Comparison of ENCODE assay signal across 8 cellular contexts in genomic region chr2:37672870-37673184, GRCh38. TPM values are rescaled to one million over a fixed set of nuclear protein-coding genes. Genes with fewer than 3 reads are reported as not detected.
DNase-seq lines count a peak whose midpoint lies in the region; ATAC-seq and TF ChIP-seq lines count a peak whose summit lies in the region.

No MANE protein-coding gene starts in this region.

- peaks cover 7% of the 10 kb centered on the region for H3K36me3 Mint-ChIP-seq in activated CD4-positive, alpha-beta T cell treated with anti-CD3 and anti-CD28 coated beads for 36 hours (ENCODE audit: low read depth)

- H3K27me3 ChIP-seq in adrenal gland: no peaks in the 10 kb centered on the region
- H3K27me3 ChIP-seq in left lung: no peaks in the 10 kb centered on the region
- no peaks in the 10 kb centered on the region for H3K27me3 ChIP-seq in testis

- no peak for ATAC-seq in activated CD4-positive, alpha-beta T cell treated with anti-CD3 and anti-CD28 coated beads for 36 hours
- no peak for ATAC-seq in left lung

- CTCF ChIA-PET in activated CD4-positive, alpha-beta T cell treated with anti-CD3 and anti-CD28 coated beads for 36 hours (lab: Charles Lee): no interaction called here

- H3K27me3 Mint-ChIP-seq in activated CD4-positive, alpha-beta T cell treated with anti-CD3 and anti-CD28 coated beads for 36 hours: no peaks in the 10 kb centered on the region

- intact Hi-C loops in activated CD4-positive, alpha-beta T cell treated with anti-CD3 and anti-CD28 coated beads for 36 hours (cut with DNase I, micrococcal nuclease): loop anchor here (5.0 kb wide), 5 partner anchors 199 to 704 kb away; partner anchors contain the start of genes ATL2 (in 1 of the 2), CEBPZ (in 1 of the 2), NDUFAF7 (in 1 of the 2) and PRKD3 (in 1 of the 2)
- intact Hi-C loops in adrenal gland (cut with DNase I): no loop called here
- intact Hi-C loops in left lung (cut with DNase I): no loop called here
- intact Hi-C loops in testis (cut with DNase I; ENCODE audit: low total_unique reads): no loop called here

- no peak for DNase-seq in activated CD4-positive, alpha-beta T cell treated with anti-CD3 and anti-CD28 coated beads for 36 hours
- DNase-seq in activated CD4-positive, alpha-beta T cell treated with anti-CD3 and anti-CD28 coated beads, Interleukin-2, amount 50 U/mL, for 4 hours: no peak
- no peak for DNase-seq in adrenal gland
- DNase-seq in left lung: no peak
- DNase-seq in testis: no peak
- no peak for DNase-seq in NCI-H446 (lab: John Stamatoyannopoulos, UW)
- no peak for DNase-seq in stimulated activated CD4-positive, alpha-beta T cell treated with anti-CD3 and anti-CD28 coated beads, Interleukin-1b, Interleukin-23, amount 100 ng/mL, for 48 hours
- DNase-seq in UCSD-AML1 (lab: John Stamatoyannopoulos, UW; ENCODE audit: unreplicated experiment): no peak

- H3K4me3 ChIP-seq in adrenal gland: peak overlapping the region in 3 of 4 donors; percentile 55 to 94 (median 70)
- H3K4me3 ChIP-seq in left lung: peak overlapping the region; percentile 76 to 86
- peak overlapping the region; percentile 83 to 95 for H3K4me3 ChIP-seq in testis

- H3K4me1 ChIP-seq in adrenal gland (replicated peaks in 1 of 2) (peaks cover 0 to 7% of the 10 kb centered on the region in 2 donors), left lung (peaks cover 16 to 61% of the 10 kb centered on the region in 2 donors), testis (peaks cover 3% of the 10 kb centered on the region)

- H3K27ac Mint-ChIP-seq in activated CD4-positive, alpha-beta T cell treated with anti-CD3 and anti-CD28 coated beads for 36 hours: peak overlapping the region; percentile 83

- peaks cover 34% of the 10 kb centered on the region for H3K4me1 Mint-ChIP-seq in activated CD4-positive, alpha-beta T cell treated with anti-CD3 and anti-CD28 coated beads for 36 hours

- H3K9me3 Mint-ChIP-seq in activated CD4-positive, alpha-beta T cell treated with anti-CD3 and anti-CD28 coated beads for 36 hours (ENCODE audit: low read depth): no peaks in the 10 kb centered on the region

- H3K36me3 ChIP-seq in adrenal gland (replicated peaks in 1 of 2) (no peaks in the 10 kb centered on the region), left lung (no peaks in the 10 kb centered on the region), testis (ENCODE audit: low read depth, missing control alignments) (no peaks in the 10 kb centered on the region)

- H3K4me3 Mint-ChIP-seq in activated CD4-positive, alpha-beta T cell treated with anti-CD3 and anti-CD28 coated beads for 36 hours: peak overlapping the region; percentile 83

- 15 to 29% (median 22%) methylated on average over 6 to 7 of the region's 7 CpGs for WGBS in adrenal gland, 4 donors
- WGBS in testis, 2 donors: 9 to 13% methylated on average over 6 to 7 of the region's 7 CpGs

- TF ChIP-seq POLR2A in adrenal gland (IDR thresholded peaks at IDR 0.05) (no peak), testis (IDR thresholded peaks at IDR 0.05) (no peak)

- TF ChIP-seq CTCF in adrenal gland (IDR thresholded peaks at IDR 0.05): no peak
- no peak for TF ChIP-seq CTCF in left lung (IDR thresholded peaks at IDR 0.05)
- TF ChIP-seq CTCF in testis (IDR thresholded peaks at IDR 0.05): no peak

- POLR2A ChIA-PET in activated CD4-positive, alpha-beta T cell treated with anti-CD3 and anti-CD28 coated beads for 36 hours (lab: Charles Lee): interaction anchor here (0.9 kb wide), 1 partner anchor 11 kb away, joined by 4 read pairs; no protein-coding TSS in a partner anchor

- H3K27ac ChIP-seq in adrenal gland (peak overlapping the region in 3 of 5 donors; percentile 53 to 90 (median 77)), left lung (peak overlapping the region; percentile 90 to 97), testis (peak overlapping the region; percentile 88 to 94)

- no peaks in the 10 kb centered on the region for H3K9me3 ChIP-seq in adrenal gland (replicated peaks in 1 of 3)
- no peaks in the 10 kb centered on the region for H3K9me3 ChIP-seq in left lung
- no peaks in the 10 kb centered on the region for H3K9me3 ChIP-seq in testis

RNA-seq across cellular contexts. Expression of gene CDC42EP3, which starts 1.4 kb away (rescaled TPM):
- total RNA-seq in activated CD4-positive, alpha-beta T cell treated with anti-CD3 and anti-CD28 coated beads for 36 hours: 10 to 100 TPM; 16.4 to 25.2 TPM
- total RNA-seq in adrenal gland: 10 to 100 TPM in 5 of 8 donors, 1 to 10 TPM in 3; 4.2 to 30.2 (median 15.2) TPM
- 10 to 100 TPM in 1 of 3 donors, 1 to 10 TPM in 2; 7.0 to 13.9 (median 7.6) TPM for polyA plus RNA-seq in adrenal gland
- total RNA-seq in left lung: 10 to 100 TPM; 37.7 to 53.8 TPM
- 10 to 100 TPM; 44.3 to 50.6 TPM for total RNA-seq in testis
- 107 TPM for polyA plus RNA-seq in testis (ENCODE audit: insufficient read depth, low read depth, low replicate concordance)

Comparison
In these comparisons a context has a peak if more than half of its experiments do, and no peak if none do; other contexts are left out.
1. intact Hi-C loops: an anchor here in activated CD4-positive, alpha-beta T cell treated with anti-CD3 and anti-CD28 coated beads for 36 hours (5.0 kb wide); none called in adrenal gland, left lung and testis.